In genomic region chr9:121301881-121302286, GRCh38 we compare ENCODE assay signal across 19 cellular contexts. TPM values are rescaled to one million over a fixed set of nuclear protein-coding genes. Genes with fewer than 3 reads are reported as not detected.
A peak's percentile ranks its signal among the peaks of the same experiment; 100 is the strongest.
DNase-seq lines count a peak whose midpoint lies in the region; TF ChIP-seq lines count a peak whose summit lies in the region.
"Had no signal": no experiment of that assay in that cellular context is flagged by ENCODE, and none has a peak within 500 bp of the region (broad histone marks: within the 10 kb centered on the region; RNA-seq: fewer than 3 reads in every experiment).

No MANE protein-coding gene starts in this region.

- H3K27ac ChIP-seq in breast epithelium (peak overlapping the region; percentile 49 to 89), layer of hippocampus (ENCODE audit: low read depth, low read length) (peak overlapping the region; percentile 15), skeletal muscle tissue (ENCODE audit: low read depth, low read length) (no peak overlapping the region), urinary bladder (ENCODE audit: low read depth) (no peak overlapping the region)
- no peak overlapping the region for H3K27ac ChIP-seq in CD8-positive, alpha-beta memory T cell (ENCODE audit: low read depth, low read length)
- H3K27ac ChIP-seq: brain microvascular endothelial cell had no signal

- TF ChIP-seq CTCF in breast epithelium (IDR thresholded peaks at IDR 0.05) (no peak), MCF 10A (IDR thresholded peaks at IDR 0.05; ENCODE audit: unreplicated experiment) (no peak)

- no TSS peak for BruUV-seq in MCF 10A (replicated peaks; lab: Mats Ljungman, UMichigan)

- no peak overlapping the region for H3K4me3 Mint-ChIP-seq in MCF 10A (ENCODE audit: unreplicated experiment)
- no peak overlapping the region for H3K4me3 Mint-ChIP-seq in CD8-positive, alpha-beta memory T cell
- H3K4me3 Mint-ChIP-seq: activated naive CD8-positive, alpha-beta T cell treated with anti-CD3 and anti-CD28 coated beads, Interleukin-2, amount 50 U/mL, for 24 hours had no signal

- WGBS in urinary bladder, result 93% methylated on average over 11 of the region's 11 CpGs

- no peaks in the 10 kb centered on the region for H3K9me3 Mint-ChIP-seq in MCF 10A (ENCODE audit: unreplicated experiment)
- no peaks in the 10 kb centered on the region for H3K9me3 Mint-ChIP-seq in CD8-positive, alpha-beta memory T cell
- H3K9me3 Mint-ChIP-seq: activated naive CD8-positive, alpha-beta T cell treated with anti-CD3 and anti-CD28 coated beads, Interleukin-2, amount 50 U/mL, for 24 hours had no signal

- DNase-seq in breast epithelium (ENCODE audit: low spot score in 2 of 2), result peak in 1 of 2 donors; percentile 37
- DNase-seq in MCF 10A (ENCODE audit: unreplicated experiment), result no peak
- DNase-seq in CD8-positive, alpha-beta memory T cell, result no peak
- DNase-seq in anterior cingulate cortex (lab: John Stamatoyannopoulos, UW), result no peak
- DNase-seq in HK-2 (ENCODE audit: unreplicated experiment), result no peak
- DNase-seq: 8988T; activated CD4-positive, alpha-beta T cell treated with anti-CD3 and anti-CD28 coated beads, Interleukin-2, amount 50 U/mL, for 4 hours; activated effector memory CD4-positive, alpha-beta T cell treated with Interleukin-2 at 50 U/mL for 16 hours; activated naive CD8-positive, alpha-beta T cell treated with anti-CD3 and anti-CD28 coated beads, Interleukin-2, amount 50 U/mL, for 24 hours; brain microvascular endothelial cell; cortex of kidney; DMS79; KBM-7; NCI-H187; NCI-H2227 treated with DMSO at 0.1 percent for 48 hours; stimulated activated CD4-positive, alpha-beta T cell treated with anti-CD3 and anti-CD28 coated beads, Interleukin-15, amount 100 ng/mL, for 24 hours had no signal

- intact Hi-C loops in breast epithelium (cut with DNase I; ENCODE audit: low total_unique reads), result no loop called here
- intact Hi-C loops in MCF 10A (cut with micrococcal nuclease), result no loop called here

- H3K27me3 ChIP-seq in breast epithelium, result no peaks in the 10 kb centered on the region
- no peaks in the 10 kb centered on the region for H3K27me3 ChIP-seq in layer of hippocampus (ENCODE audit: control insufficient read depth, insufficient read depth, low read length)
- no peaks in the 10 kb centered on the region for H3K27me3 ChIP-seq in skeletal muscle tissue (ENCODE audit: control insufficient read depth in 3 of 3, insufficient read depth in 3 of 3, low read length in 3 of 3)
- no peaks in the 10 kb centered on the region for H3K27me3 ChIP-seq in CD8-positive, alpha-beta memory T cell (ENCODE audit: insufficient read depth, low read length, poor library complexity, severe bottlenecking)
- H3K27me3 ChIP-seq: brain microvascular endothelial cell had no signal

- TF ChIP-seq POLR2A in breast epithelium (IDR thresholded peaks at IDR 0.05), result no peak

- peak overlapping the region in 2 of 3 donors; percentile 8 to 64 for H3K9ac ChIP-seq in skeletal muscle tissue (ENCODE audit: low read depth in 1 of 3, low read length in 3 of 3)

- H3K4me3 ChIP-seq in breast epithelium (peak overlapping the region; percentile 49 to 66 (median 62)), skeletal muscle tissue (ENCODE audit: low read length in 3 of 3) (peak overlapping the region; percentile 1 to 90 (median 65)), urinary bladder (ENCODE audit: low read depth, low read length) (peak overlapping the region; percentile 2)
- H3K4me3 ChIP-seq in CD8-positive, alpha-beta memory T cell (ENCODE audit: low read length), result no peak overlapping the region

- H3K27ac Mint-ChIP-seq in MCF 10A (ENCODE audit: low read depth, unreplicated experiment), result no peak overlapping the region
- H3K27ac Mint-ChIP-seq in CD8-positive, alpha-beta memory T cell, result no peak overlapping the region
- H3K27ac Mint-ChIP-seq: activated naive CD8-positive, alpha-beta T cell treated with anti-CD3 and anti-CD28 coated beads, Interleukin-2, amount 50 U/mL, for 24 hours had no signal

- H3K4me1 ChIP-seq in breast epithelium (peaks cover 14 to 35% of the 10 kb centered on the region in 2 donors), skeletal muscle tissue (ENCODE audit: control insufficient read depth in 3 of 3, insufficient read depth in 3 of 3, low read length in 3 of 3) (peaks cover 68 to 83% (median 75%) of the 10 kb centered on the region in 3 donors), urinary bladder (ENCODE audit: insufficient read depth) (no peaks in the 10 kb centered on the region)
- peaks cover 8% of the 10 kb centered on the region for H3K4me1 ChIP-seq in CD8-positive, alpha-beta memory T cell (ENCODE audit: insufficient read depth, low read length)

- H3K36me3 ChIP-seq in breast epithelium (no peaks in the 10 kb centered on the region), skeletal muscle tissue (ENCODE audit: control insufficient read depth in 3 of 3, insufficient read depth in 3 of 3, low read length in 3 of 3) (peaks cover 41 to 44% (median 41%) of the 10 kb centered on the region in 3 donors), urinary bladder (ENCODE audit: insufficient read depth) (peaks cover 2% of the 10 kb centered on the region)
- H3K36me3 ChIP-seq in CD8-positive, alpha-beta memory T cell (ENCODE audit: insufficient read depth, low read length), result no peaks in the 10 kb centered on the region

- POLR2A ChIA-PET in MCF 10A (lab: Yijun Ruan, JAX), result interaction anchor here (0.6 kb wide), 1 partner anchor 20 kb away, joined by 3 read pairs; no protein-coding TSS in a partner anchor
- POLR2A ChIA-PET in CD8-positive, alpha-beta memory T cell (lab: Charles Lee), result no interaction called here

- H3K4me1 Mint-ChIP-seq in MCF 10A (ENCODE audit: insufficient read depth, unreplicated experiment), result peaks cover 17% of the 10 kb centered on the region
- peaks cover 10 to 23% (median 20%) of the 10 kb centered on the region in 3 donors for H3K4me1 Mint-ChIP-seq in CD8-positive, alpha-beta memory T cell

- CTCF ChIA-PET in MCF 10A (lab: Yijun Ruan, JAX), result no interaction called here
- CTCF ChIA-PET in CD8-positive, alpha-beta memory T cell (lab: Charles Lee), result interaction anchor here (2.0 kb wide), 1 partner anchor 18 kb away, joined by 7 read pairs; no protein-coding TSS in a partner anchor

- no peaks in the 10 kb centered on the region for H3K36me3 Mint-ChIP-seq in MCF 10A (ENCODE audit: insufficient read depth, unreplicated experiment)
- peaks cover 0 to 6% (median 3%) of the 10 kb centered on the region in 3 donors for H3K36me3 Mint-ChIP-seq in CD8-positive, alpha-beta memory T cell

- no peaks in the 10 kb centered on the region for H3K27me3 Mint-ChIP-seq in MCF 10A (ENCODE audit: insufficient read depth, unreplicated experiment)
- peaks cover 12 to 15% of the 10 kb centered on the region in 2 donors for H3K27me3 Mint-ChIP-seq in CD8-positive, alpha-beta memory T cell

- H3K9me3 ChIP-seq in breast epithelium (no peaks in the 10 kb centered on the region), skeletal muscle tissue (ENCODE audit: control insufficient read depth in 3 of 3, low read length in 3 of 3) (no peaks in the 10 kb centered on the region)
- H3K9me3 ChIP-seq in CD8-positive, alpha-beta memory T cell (ENCODE audit: low read length), result no peaks in the 10 kb centered on the region

RNA-seq across cellular contexts. Expression of gene GSN, which starts 33.9 kb away (rescaled TPM):
- over 10,000 TPM in 1 of 3 donors, 1,000 to 10,000 TPM in 2; 1,290 to 13,922 (median 1,437) TPM for total RNA-seq in breast epithelium
- total RNA-seq in MCF 10A (2022), result 21.9 and 24.9 TPM in 2 replicates
- 342 TPM for total RNA-seq in skeletal muscle tissue
- 405 TPM for total RNA-seq in urinary bladder
- 2,591 TPM for polyA plus RNA-seq in urinary bladder
- total RNA-seq in CD8-positive, alpha-beta memory T cell, result 1 to 10 TPM; 4.1 to 4.2 TPM
- polyA plus RNA-seq in CD8-positive, alpha-beta memory T cell, result 6.3 TPM

Comparison
In these comparisons a context has a peak if more than half of its experiments do, and no peak if none do; other contexts are left out.
1. RNA of gene GSN, which starts 33.9 kb away (total RNA-seq): 1,290 to 13,922 TPM in breast epithelium, 405 TPM in urinary bladder (single experiment) and 342 TPM in skeletal muscle tissue (single experiment); 21.9 to 24.9 TPM in MCF 10A and 4.1 to 4.2 TPM in CD8-positive, alpha-beta memory T cell; every median in the first group is over 10 times any median in the second.
2. H3K27ac ChIP-seq: peak in breast epithelium (2 of 2) and layer of hippocampus (single experiment); none in skeletal muscle tissue (single experiment), urinary bladder (single experiment) and CD8-positive, alpha-beta memory T cell (single experiment).